In the genomic region with DNA sequence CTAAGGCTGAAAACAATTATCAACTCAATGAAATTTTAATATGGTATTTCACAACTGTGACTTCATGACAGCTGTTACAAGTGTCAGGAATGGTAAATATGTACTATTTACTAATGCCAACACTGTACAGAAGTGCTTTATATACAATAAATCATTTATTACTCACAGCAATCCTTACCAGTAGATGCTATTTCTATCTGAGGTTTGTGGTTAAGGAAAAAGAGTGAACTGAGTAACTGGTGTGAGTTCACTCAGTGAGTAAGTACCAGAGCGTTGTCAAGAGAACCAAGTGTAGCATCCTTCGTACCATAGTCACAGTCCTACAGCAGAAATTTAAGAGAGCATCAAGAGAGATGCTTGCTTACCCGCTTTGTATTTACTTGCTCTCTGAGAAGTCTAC, we compare ENCODE assay signal across 1 cellular context.
TF ChIP-seq lines count a peak whose summit lies in the region.

No MANE protein-coding gene starts in this region.

TF ChIP-seq in IMR-90, 13 proteins besides CTCF, POLR2A, EP300 and RAD21 (continued from another document):
- TF ChIP-seq CHD1 (IDR thresholded peaks at IDR 0.05; ENCODE audit: low read depth, low read length), result no peak
- TF ChIP-seq, protein P1, sequence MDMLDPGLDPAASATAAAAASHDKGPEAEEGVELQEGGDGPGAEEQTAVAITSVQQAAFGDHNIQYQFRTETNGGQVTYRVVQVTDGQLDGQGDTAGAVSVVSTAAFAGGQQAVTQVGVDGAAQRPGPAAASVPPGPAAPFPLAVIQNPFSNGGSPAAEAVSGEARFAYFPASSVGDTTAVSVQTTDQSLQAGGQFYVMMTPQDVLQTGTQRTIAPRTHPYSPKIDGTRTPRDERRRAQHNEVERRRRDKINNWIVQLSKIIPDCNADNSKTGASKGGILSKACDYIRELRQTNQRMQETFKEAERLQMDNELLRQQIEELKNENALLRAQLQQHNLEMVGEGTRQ (IDR thresholded peaks at IDR 0.05; ENCODE audit: low read depth, low read length), result no peak
